In the genomic region with DNA sequence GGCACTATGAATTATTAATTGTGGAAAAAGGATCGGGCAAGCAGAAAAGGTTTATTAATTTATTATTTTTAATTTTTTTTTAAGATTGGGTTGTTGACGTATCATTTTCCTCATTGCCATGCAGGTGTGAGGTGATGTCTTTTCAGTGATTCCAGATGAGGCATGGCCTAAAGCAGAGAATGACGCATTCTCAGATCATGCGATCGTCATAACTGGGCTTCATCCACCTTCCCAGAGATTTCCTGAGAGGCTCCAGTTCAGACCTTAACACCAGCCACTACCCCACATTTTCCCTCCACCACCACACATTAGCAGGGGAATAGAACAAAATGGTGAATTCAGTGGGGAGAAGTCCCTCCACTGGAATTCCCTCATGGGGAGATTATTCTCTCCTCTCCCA, we compare ENCODE assay signal across 18 cellular contexts.
DNase-seq lines count a peak whose midpoint lies in the region; ATAC-seq, FAIRE-seq and TF ChIP-seq lines count a peak whose summit lies in the region.
"Had no signal": no experiment of that assay in that cellular context is flagged by ENCODE, and none has a peak within 500 bp of the region (broad histone marks: within the 10 kb centered on the region; RNA-seq: fewer than 3 reads in every experiment).

No MANE protein-coding gene starts in this region.

- no peaks in the 10 kb centered on the region for H3K36me3 ChIP-seq in RWPE2 (ENCODE audit: low read depth)
- H3K36me3 ChIP-seq in left lung = no peaks in the 10 kb centered on the region

- intact Hi-C loops in left lung (cut with DNase I) = loop anchor here in 1 of 2 donors (10.0 kb wide), 1 partner anchor 575 kb away; the partner anchor contains the start of gene PID1

- 0 out of 2 replicates have a peak, but pooled peaks cover 12% of the 10 kb centered on the region for H3K36me3 Mint-ChIP-seq in HFFc6 (ENCODE audit: low read depth)
- H3K36me3 Mint-ChIP-seq: CD4-positive, CD25-positive, alpha-beta regulatory T cell had no signal

- H3K4me3 ChIP-seq in RWPE2 (ENCODE audit: severe bottlenecking) (no peak overlapping the region), left lung (no peak overlapping the region)
- H3K4me3 ChIP-seq: GM23248, K562 had no signal

- H3K4me1 ChIP-seq in RWPE2 (ENCODE audit: insufficient read depth, poor library complexity, severe bottlenecking) (peaks cover 22% of the 10 kb centered on the region), foreskin keratinocyte (peaks cover 18% of the 10 kb centered on the region), left lung (no peaks in the 10 kb centered on the region)
- H3K4me1 ChIP-seq: Caco-2 had no signal

- H3K27ac ChIP-seq in RWPE2 (ENCODE audit: poor library complexity, severe bottlenecking) (peak overlapping the region; percentile 7), foreskin keratinocyte (no peak overlapping the region), left lung (no peak overlapping the region)
- H3K27ac ChIP-seq: GM23248 had no signal

- no peaks in the 10 kb centered on the region for H3K9me3 ChIP-seq in RWPE2 (ENCODE audit: severe bottlenecking)
- no peaks in the 10 kb centered on the region for H3K9me3 ChIP-seq in left lung
- H3K9me3 ChIP-seq: Caco-2 had no signal

- no peak overlapping the region for H3K4me3 Mint-ChIP-seq in HFFc6
- H3K4me3 Mint-ChIP-seq: CD4-positive, CD25-positive, alpha-beta regulatory T cell had no signal

- FAIRE-seq in frontal cortex (lab: Jason Lieb, UNC) = no peak
- FAIRE-seq: K562 had no signal

- no peaks in the 10 kb centered on the region; the same call in 1 of the 2 replicates for H3K27me3 Mint-ChIP-seq in HFFc6 (ENCODE audit: insufficient read depth)
- H3K27me3 Mint-ChIP-seq: CD4-positive, CD25-positive, alpha-beta regulatory T cell had no signal

- no peaks in the 10 kb centered on the region for H3K27me3 ChIP-seq in RWPE2 (ENCODE audit: insufficient read depth, poor library complexity, severe bottlenecking)
- no peaks in the 10 kb centered on the region for H3K27me3 ChIP-seq in foreskin keratinocyte
- H3K27me3 ChIP-seq in left lung = no peaks in the 10 kb centered on the region

- DNase-seq in HFFc6 (no peak), RWPE2 (ENCODE audit: low spot score) (no peak), foreskin keratinocyte (peak in 1 of 2 donors; percentile 29), left lung (no peak), GDM1 (lab: John Stamatoyannopoulos, UW) (no peak), frontal cortex (ENCODE audit: low spot score in 2 of 2) (no peak)
- DNase-seq: Caco-2; CD4-positive, CD25-positive, alpha-beta regulatory T cell; GF-D8; NCI-H1105 treated with DMSO at 0.1 percent for 48 hours; NCI-H187; NCI-H2107; NCI-H2227 treated with DMSO at 0.1 percent for 48 hours; NCI-H82 had no signal

- peaks cover 4% of the 10 kb centered on the region; the same call in 1 of the 2 replicates for H3K9me3 Mint-ChIP-seq in HFFc6

- peak overlapping the region; percentile 78; the same call in 1 of the 2 replicates for H3K27ac Mint-ChIP-seq in HFFc6
- H3K27ac Mint-ChIP-seq: CD4-positive, CD25-positive, alpha-beta regulatory T cell had no signal

- ATAC-seq in RWPE2 (ENCODE audit: low read depth) (no peak), foreskin keratinocyte (peak; percentile 58), left lung (no peak), HG03025 (IDR thresholded peaks at IDR 0.05; ENCODE audit: low FRiP score, unreplicated experiment) (no peak)
- ATAC-seq: HCT116, K562 had no signal

- TF ChIP-seq CTCF in HFFc6 (IDR thresholded peaks at IDR 0.05) (no peak), RWPE2 (IDR thresholded peaks at IDR 0.05; ENCODE audit: poor library complexity, severe bottlenecking) (no peak), foreskin keratinocyte (conservative IDR thresholded peaks at IDR 0.05) (no peak), left lung (IDR thresholded peaks at IDR 0.05) (no peak)

- peaks cover 32% of the 10 kb centered on the region for H3K4me1 Mint-ChIP-seq in HFFc6 (ENCODE audit: low read depth)
- H3K4me1 Mint-ChIP-seq: CD4-positive, CD25-positive, alpha-beta regulatory T cell had no signal
